In genomic region chr17:47099451-47099986, GRCh38 we compare ENCODE assay signal across 8 cellular contexts.
A peak's percentile ranks its signal among the peaks of the same experiment; 100 is the strongest.
DNase-seq lines count a peak whose midpoint lies in the region; ATAC-seq, FAIRE-seq and TF ChIP-seq lines count a peak whose summit lies in the region.

No MANE protein-coding gene starts in this region.

- H3K4me2 ChIP-seq in GM23248 (ENCODE audit: unreplicated experiment) (peak overlapping the region; percentile 70), endothelial cell of umbilical vein (ENCODE audit: insufficient read depth, low read length) (peak overlapping the region; percentile 77), parathyroid adenoma (ENCODE audit: low read length) (peak overlapping the region; percentile 86)

- peak overlapping the region; percentile 12 to 92 (median 87) for H3K27ac Mint-ChIP-seq in CD4-positive, alpha-beta memory T cell

- H3K9me2 ChIP-seq in GM23248 (ENCODE audit: insufficient read depth) = no peaks in the 10 kb centered on the region

- peak overlapping the region; percentile 83 for H3K9ac ChIP-seq in GM23248
- peak overlapping the region; percentile 80 for H3K9ac ChIP-seq in endothelial cell of umbilical vein (replicated peaks; ENCODE audit: extremely low read depth, insufficient read depth, low read length)
- no peak overlapping the region for H3K9ac ChIP-seq in parathyroid adenoma

- intact Hi-C loops in CD4-positive, alpha-beta memory T cell (cut with micrococcal nuclease) = no loop called here
- intact Hi-C loops in endothelial cell of umbilical vein (cut with micrococcal nuclease) = no loop called here

- CTCF ChIA-PET in CD4-positive, alpha-beta memory T cell (lab: Charles Lee; ENCODE audit: partially characterized antibody) = no interaction called here
- CTCF ChIA-PET in endothelial cell of umbilical vein (lab: Charles Lee) = interaction anchor here (0.6 kb wide), 1 partner anchor 257 kb away, joined by 3 read pairs; no protein-coding TSS in a partner anchor

- no peaks in the 10 kb centered on the region for H3K27me3 ChIP-seq in CD4-positive, alpha-beta memory T cell (ENCODE audit: insufficient read depth, low read length)
- no peaks in the 10 kb centered on the region for H3K27me3 ChIP-seq in GM23248 (replicated peaks; ENCODE audit: insufficient read depth)
- no peaks in the 10 kb centered on the region for H3K27me3 ChIP-seq in Peyer's patch
- H3K27me3 ChIP-seq in endothelial cell of umbilical vein (ENCODE audit: control insufficient read depth in 2 of 2, insufficient read depth in 2 of 2, low read length in 2 of 2) = no peaks in the 10 kb centered on the region
- no peaks in the 10 kb centered on the region for H3K27me3 ChIP-seq in parathyroid adenoma (ENCODE audit: control insufficient read depth, insufficient read depth, low read length)

- 7 to 13% methylated on average over 13 to 22 of the region's 22 CpGs for WGBS in GM23248 (ENCODE audit: low coverage in 1 of 2, low lambda C conversion rate in 2 of 2, missing lambda C conversion rate in 2 of 2), 2 experiments

- H2AFZ ChIP-seq in GM23248 = peak overlapping the region; percentile 83
- peak overlapping the region; percentile 68 for H2AFZ ChIP-seq in endothelial cell of umbilical vein (ENCODE audit: low read depth, low read length)
- peak overlapping the region; percentile 97 for H2AFZ ChIP-seq in parathyroid adenoma

- peak overlapping the region; percentile 71 for H3K27ac ChIP-seq in CD4-positive, alpha-beta memory T cell (ENCODE audit: low read depth, low read length)
- H3K27ac ChIP-seq in GM23248 = no peak overlapping the region
- peak overlapping the region; percentile 75 to 90 (median 86) for H3K27ac ChIP-seq in Peyer's patch
- H3K27ac ChIP-seq in endothelial cell of umbilical vein (ENCODE audit: insufficient read depth, low read depth, low read length) = peak overlapping the region; percentile 24
- peak overlapping the region; percentile 1 for H3K27ac ChIP-seq in parathyroid adenoma

- TF ChIP-seq POLR2A in Peyer's patch (IDR thresholded peaks at IDR 0.05) (no peak), endothelial cell of umbilical vein (IDR thresholded peaks at IDR 0.05; ENCODE audit: low read depth, low read length) (no peak)

- in situ Hi-C loops in GM23248 (cut with MboI) = no loop called here

- peaks cover 17% of the 10 kb centered on the region for H3K4me1 ChIP-seq in CD4-positive, alpha-beta memory T cell (ENCODE audit: insufficient read depth, low read length)
- H3K4me1 ChIP-seq in GM23248 (ENCODE audit: insufficient read depth) (peaks cover 18% of the 10 kb centered on the region; the same call in 1 of the 2 replicates), Peyer's patch (peaks cover 0 to 10% (median 5%) of the 10 kb centered on the region in 4 donors), endothelial cell of umbilical vein (ENCODE audit: control insufficient read depth, extremely low read depth, insufficient read depth, low read length) (peaks cover 5% of the 10 kb centered on the region), parathyroid adenoma (peaks cover 3% of the 10 kb centered on the region)

- peak overlapping the region; percentile 83 to 100 (median 89) for H3K4me3 Mint-ChIP-seq in CD4-positive, alpha-beta memory T cell

- peaks cover 3 to 9% of the 10 kb centered on the region in 2 donors for H3K36me3 Mint-ChIP-seq in CD4-positive, alpha-beta memory T cell

- H3K27me3 Mint-ChIP-seq in CD4-positive, alpha-beta memory T cell = no peaks in the 10 kb centered on the region

- POLR2A ChIA-PET in CD4-positive, alpha-beta memory T cell (lab: Charles Lee; ENCODE audit: partially characterized antibody) = interaction anchor here (0.6 to 1.1 kb wide), 3 partner anchors 21 to 106 kb away, joined by 3 read pairs; no protein-coding TSS in a partner anchor
- POLR2A ChIA-PET in endothelial cell of umbilical vein (lab: Charles Lee) = no interaction called here

- ATAC-seq in GM18868 (IDR thresholded peaks at IDR 0.05; ENCODE audit: unreplicated experiment) = no peak

- TF ChIP-seq CTCF in Peyer's patch (IDR thresholded peaks at IDR 0.05) (no peak), endothelial cell of umbilical vein (IDR thresholded peaks at IDR 0.05; ENCODE audit: extremely low read depth in 1 of 2, insufficient read depth in 1 of 2, low read depth in 1 of 2, low read length in 2 of 2) (no peak), parathyroid adenoma (IDR thresholded peaks at IDR 0.05) (no peak)

- H4K20me1 ChIP-seq in GM23248 (ENCODE audit: insufficient read depth) = no peaks in the 10 kb centered on the region
- H4K20me1 ChIP-seq in endothelial cell of umbilical vein (replicated peaks; ENCODE audit: control insufficient read depth, extremely low read depth, insufficient read depth, low read length) = no peaks in the 10 kb centered on the region

- no peaks in the 10 kb centered on the region for H3K9me3 ChIP-seq in CD4-positive, alpha-beta memory T cell (ENCODE audit: control insufficient read depth in 1 of 2, low read length in 2 of 2)
- H3K9me3 ChIP-seq in GM23248 (ENCODE audit: low read depth) (no peaks in the 10 kb centered on the region), Peyer's patch (no peaks in the 10 kb centered on the region), endothelial cell of umbilical vein (replicated peaks; ENCODE audit: control insufficient read depth, insufficient read depth, low read length) (no peaks in the 10 kb centered on the region), parathyroid adenoma (ENCODE audit: control insufficient read depth, low read length) (no peaks in the 10 kb centered on the region)

- H3K9me3 Mint-ChIP-seq in CD4-positive, alpha-beta memory T cell = no peaks in the 10 kb centered on the region

- H3K4me3 ChIP-seq in CD4-positive, alpha-beta memory T cell (ENCODE audit: low read length in 2 of 2) = peak overlapping the region; percentile 77 to 88
- H3K4me3 ChIP-seq in GM23248 (peak overlapping the region; percentile 83), Peyer's patch (peak overlapping the region; percentile 87 to 100 (median 95)), endothelial cell of umbilical vein (replicated peaks in 1 of 3; ENCODE audit: insufficient read depth in 1 of 3, low read depth in 1 of 3, low read length in 3 of 3) (peak overlapping the region; percentile 61 to 86 (median 83)), parathyroid adenoma (ENCODE audit: low read depth, low read length) (peak overlapping the region; percentile 87)

- H3K36me3 ChIP-seq in CD4-positive, alpha-beta memory T cell (ENCODE audit: insufficient read depth, low read length) = no peaks in the 10 kb centered on the region
- no peaks in the 10 kb centered on the region for H3K36me3 ChIP-seq in GM23248 (ENCODE audit: low read depth)
- H3K36me3 ChIP-seq in Peyer's patch = no peaks in the 10 kb centered on the region
- H3K36me3 ChIP-seq in endothelial cell of umbilical vein (ENCODE audit: control insufficient read depth in 2 of 2, extremely low read depth in 1 of 2, insufficient read depth in 2 of 2, low read length in 2 of 2) = no peaks in the 10 kb centered on the region
- no peaks in the 10 kb centered on the region for H3K36me3 ChIP-seq in parathyroid adenoma (ENCODE audit: control insufficient read depth, insufficient read depth, low read length)

- BruUV-seq in endothelial cell of umbilical vein (replicated peaks; lab: Mats Ljungman, UMichigan) = no TSS peak

- peaks cover 4% of the 10 kb centered on the region; the same call in 1 of the 2 replicates for H3F3A ChIP-seq in GM23248 (ENCODE audit: insufficient read depth)

- H3K4me1 Mint-ChIP-seq in CD4-positive, alpha-beta memory T cell = peaks cover 14 to 33% (median 24%) of the 10 kb centered on the region in 4 donors

- DNase-seq in CD4-positive, alpha-beta memory T cell = peak in 4 of 5 donors; percentile 3 to 35 (median 10)
- DNase-seq in GM23248 (no peak), Peyer's patch (no peak), endothelial cell of umbilical vein (ENCODE audit: low read depth, low spot score) (no peak), NCI-H510A (lab: John Stamatoyannopoulos, UW) (no peak), NCI-H1436 (lab: John Stamatoyannopoulos, UW) (no peak)

- dilution Hi-C loops in endothelial cell of umbilical vein (cut with MboI; ENCODE audit: extremely low pct_ligation_motif_present, low sequenced_read_pairs) = no loop called here

- no peaks in the 10 kb centered on the region for H3K9me1 ChIP-seq in endothelial cell of umbilical vein (replicated peaks; ENCODE audit: control insufficient read depth, extremely low read depth, insufficient read depth, low read length)

- H3K79me2 ChIP-seq in GM23248 (ENCODE audit: insufficient read depth) (peaks cover 13% of the 10 kb centered on the region), endothelial cell of umbilical vein (ENCODE audit: control insufficient read depth, insufficient read depth, low read length) (peaks cover 14% of the 10 kb centered on the region), parathyroid adenoma (peaks cover 2% of the 10 kb centered on the region)

- no peak for FAIRE-seq in endothelial cell of umbilical vein (lab: Jason Lieb, UNC)

TF ChIP-seq in endothelial cell of umbilical vein, 7 proteins besides CTCF, POLR2A, EP300 and RAD21:
- TF ChIP-seq FOS (IDR thresholded peaks at IDR 0.05; ENCODE audit: borderline replicate concordance, insufficient read depth, low read length) (no peak), GATA2 (IDR thresholded peaks at IDR 0.05; ENCODE audit: insufficient read depth, insufficient read length, low read depth, low read length) (no peak), MAX (IDR thresholded peaks at IDR 0.05; ENCODE audit: insufficient read depth, insufficient read length) (no peak), MYC (IDR thresholded peaks at IDR 0.05; ENCODE audit: low read depth, low read length) (no peak), EZH2 (IDR thresholded peaks at IDR 0.05; ENCODE audit: borderline replicate concordance, low read depth, low read length, severe bottlenecking) (no peak), POLR2AphosphoS5 (IDR thresholded peaks at IDR 0.05; ENCODE audit: insufficient read depth, low read depth, low read length) (no peak), JUN (IDR thresholded peaks at IDR 0.05; ENCODE audit: borderline replicate concordance, insufficient read depth, insufficient read length, low read depth) (no peak)

Comparison
In these comparisons a context has a peak if more than half of its experiments do, and no peak if none do; other contexts are left out.
1. DNase-seq: peak in CD4-positive, alpha-beta memory T cell (4 of 5); none in GM23248 (single experiment), Peyer's patch (0 of 3), endothelial cell of umbilical vein (single experiment), NCI-H510A (single experiment) and NCI-H1436 (single experiment).
2. Peak in every context shown above with its lines, with median percentiles within 50 percentile points of each other: H3K4me3 ChIP-seq, H2AFZ ChIP-seq and H3K4me2 ChIP-seq.